In the genomic region with DNA sequence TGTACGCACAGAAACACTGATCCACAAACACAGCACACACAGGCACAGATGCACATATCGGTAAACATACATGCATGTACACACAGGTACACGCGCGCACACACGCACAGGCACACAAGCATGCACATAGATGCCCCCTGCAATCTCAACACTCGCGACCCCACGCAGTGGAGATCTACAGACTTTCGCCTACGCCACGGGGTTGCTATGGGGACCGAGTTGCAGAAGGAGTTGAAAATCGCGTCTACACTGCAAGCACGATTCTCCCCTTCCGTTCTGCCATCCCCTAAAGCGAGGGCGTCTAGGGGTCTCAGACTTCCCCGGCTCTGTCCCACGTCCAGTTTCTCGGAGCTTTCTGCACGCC, we compare ENCODE assay signal across 8 cellular contexts. TPM values are rescaled to one million over a fixed set of nuclear protein-coding genes. Genes with fewer than 3 reads are reported as not detected.
DNase-seq lines count a peak whose midpoint lies in the region; ATAC-seq and TF ChIP-seq lines count a peak whose summit lies in the region.
"Had no signal": no experiment of that assay in that cellular context is flagged by ENCODE, and none has a peak within 500 bp of the region (broad histone marks: within the 10 kb centered on the region; RNA-seq: fewer than 3 reads in every experiment).

No MANE protein-coding gene starts in this region.

- peaks cover 2% of the 10 kb centered on the region for H3K9me3 Mint-ChIP-seq in stimulated activated memory B cell treated with anti-CD40 and anti-IgM and Interleukin-4, amounts not matched to agents 10 μg/mL and 1 μg/mL and 100 μg/mL, for 72 hours

- no peaks in the 10 kb centered on the region for H3K9me3 ChIP-seq in adipocyte (ENCODE audit: control insufficient read depth, low read length)
- no peaks in the 10 kb centered on the region for H3K9me3 ChIP-seq in iPS-20b (ENCODE audit: insufficient read depth, low read depth, low read length)

- H3K9ac ChIP-seq in adipocyte (ENCODE audit: low read length) (peak overlapping the region; percentile 58), iPS-20b (ENCODE audit: low read depth, low read length) (peak overlapping the region; percentile 40)

- no peak overlapping the region for H3K27ac ChIP-seq in iPS-20b (ENCODE audit: low read length)
- H3K27ac ChIP-seq: VCaP had no signal

- H3K36me3 Mint-ChIP-seq in stimulated activated memory B cell treated with anti-CD40 and anti-IgM and Interleukin-4, amounts not matched to agents 10 μg/mL and 1 μg/mL and 100 μg/mL, for 72 hours, result peaks cover 4% of the 10 kb centered on the region

- H3K4me1 ChIP-seq in adipocyte (ENCODE audit: control insufficient read depth, insufficient read depth, low read length) (peaks cover 6% of the 10 kb centered on the region), iPS-20b (ENCODE audit: insufficient read depth, low read length) (0 out of 2 replicates have a peak, but pooled peaks cover 4% of the 10 kb centered on the region)

- H3K4me3 Mint-ChIP-seq in stimulated activated memory B cell treated with anti-CD40 and anti-IgM and Interleukin-4, amounts not matched to agents 10 μg/mL and 1 μg/mL and 100 μg/mL, for 72 hours, result no peak overlapping the region

- H3K36me3 ChIP-seq in adipocyte (ENCODE audit: control insufficient read depth, insufficient read depth, low read length, severe bottlenecking), result no peaks in the 10 kb centered on the region
- H3K36me3 ChIP-seq in iPS-20b (ENCODE audit: insufficient read depth, low read depth, low read length), result no peaks in the 10 kb centered on the region

- H3K27me3 Mint-ChIP-seq in stimulated activated memory B cell treated with anti-CD40 and anti-IgM and Interleukin-4, amounts not matched to agents 10 μg/mL and 1 μg/mL and 100 μg/mL, for 72 hours, result peaks cover 48% of the 10 kb centered on the region

- ATAC-seq in stimulated activated memory B cell treated with anti-CD40 and anti-IgM and Interleukin-4, amounts not matched to agents 10 μg/mL and 1 μg/mL and 100 μg/mL, for 72 hours, result no peak
- no peak for ATAC-seq in HG03139 (IDR thresholded peaks at IDR 0.05; ENCODE audit: unreplicated experiment)

- H3K27me3 ChIP-seq in adipocyte (replicated peaks; ENCODE audit: control insufficient read depth, insufficient read depth, low read length) (peaks cover 16% of the 10 kb centered on the region), iPS-20b (ENCODE audit: insufficient read depth, low read length) (peaks cover 70% of the 10 kb centered on the region)

- H3K4me1 Mint-ChIP-seq in stimulated activated memory B cell treated with anti-CD40 and anti-IgM and Interleukin-4, amounts not matched to agents 10 μg/mL and 1 μg/mL and 100 μg/mL, for 72 hours, result peaks cover 21% of the 10 kb centered on the region

- H3K4me3 ChIP-seq in adipocyte (ENCODE audit: low read length) (peak overlapping the region; percentile 53), iPS-20b (ENCODE audit: low read length) (peak overlapping the region; percentile 82)

- H3K27ac Mint-ChIP-seq in stimulated activated memory B cell treated with anti-CD40 and anti-IgM and Interleukin-4, amounts not matched to agents 10 μg/mL and 1 μg/mL and 100 μg/mL, for 72 hours, result peak overlapping the region; percentile 59

- TF ChIP-seq CTCF in GM10266 (IDR thresholded peaks at IDR 0.05; ENCODE audit: control insufficient read depth, insufficient read depth, low read depth, missing control alignments), result no peak

- peak; percentile 43 for DNase-seq in HuH-7 (ENCODE audit: low spot score)
- DNase-seq in adipocyte (ENCODE audit: low read depth), result no peak
- DNase-seq in SK-N-DZ (ENCODE audit: low spot score), result no peak
- DNase-seq in GM10266 (ENCODE audit: extremely low spot score), result no peak

RNA-seq across cellular contexts. Expression of gene TRIM17, which starts 0.8 kb away (rescaled TPM):
- 1.8 and 4.8 TPM in 2 replicates for polyA plus RNA-seq in SK-N-DZ (2014; cell fraction: cytosol; rRNA removed)
- polyA plus RNA-seq in SK-N-DZ (2014; cell fraction: nucleus; rRNA removed), result 10.2 and 13.3 TPM in 2 replicates

RNA-seq across cellular contexts. Expression of gene TRIM11, which starts 9.2 kb away (rescaled TPM):
- polyA plus RNA-seq in SK-N-DZ (2014; cell fraction: cytosol; rRNA removed), result 23.7 and 32.9 TPM in 2 replicates
- 38.7 and 64.1 TPM in 2 replicates for polyA plus RNA-seq in SK-N-DZ (2014; cell fraction: nucleus; rRNA removed)
